Comparison of ENCODE assay signal across 1 cellular context in genomic region chr7:65927489-65928448, GRCh38.
TF ChIP-seq lines count a peak whose summit lies in the region.

No MANE protein-coding gene starts in this region.

TF ChIP-seq in K562, 482 proteins besides CTCF, POLR2A, EP300 and RAD21 (continued from another document):
- TF ChIP-seq PHF20 (IDR thresholded peaks at IDR 0.05; ENCODE audit: partially characterized antibody): no peak
- no peak for TF ChIP-seq CBX2 (IDR thresholded peaks at IDR 0.05; ENCODE audit: insufficient read depth, low read length, poor library complexity, severe bottlenecking)
- TF ChIP-seq ZNF140 (CRISPR knock-in tag; IDR thresholded peaks at IDR 0.05): no peak
- no peak for TF ChIP-seq POLR3G (IDR thresholded peaks at IDR 0.05; ENCODE audit: extremely low read depth, insufficient read length, insufficient replicate concordance)
- peak; percentile 95 for TF ChIP-seq CEBPB (tag; IDR thresholded peaks at IDR 0.05)
- no peak for TF ChIP-seq HNRNPL (IDR thresholded peaks at IDR 0.05; ENCODE audit: low read depth, low read length)
- TF ChIP-seq, protein P1, sequence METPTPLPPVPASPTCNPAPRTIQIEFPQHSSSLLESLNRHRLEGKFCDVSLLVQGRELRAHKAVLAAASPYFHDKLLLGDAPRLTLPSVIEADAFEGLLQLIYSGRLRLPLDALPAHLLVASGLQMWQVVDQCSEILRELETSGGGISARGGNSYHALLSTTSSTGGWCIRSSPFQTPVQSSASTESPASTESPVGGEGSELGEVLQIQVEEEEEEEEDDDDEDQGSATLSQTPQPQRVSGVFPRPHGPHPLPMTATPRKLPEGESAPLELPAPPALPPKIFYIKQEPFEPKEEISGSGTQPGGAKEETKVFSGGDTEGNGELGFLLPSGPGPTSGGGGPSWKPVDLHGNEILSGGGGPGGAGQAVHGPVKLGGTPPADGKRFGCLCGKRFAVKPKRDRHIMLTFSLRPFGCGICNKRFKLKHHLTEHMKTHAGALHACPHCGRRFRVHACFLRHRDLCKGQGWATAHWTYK (CRISPR knock-in tag; IDR thresholded peaks at IDR 0.05): 0 out of 2 replicates have a peak, but pooled peaks have one; percentile 45
- TF ChIP-seq, protein P2, sequence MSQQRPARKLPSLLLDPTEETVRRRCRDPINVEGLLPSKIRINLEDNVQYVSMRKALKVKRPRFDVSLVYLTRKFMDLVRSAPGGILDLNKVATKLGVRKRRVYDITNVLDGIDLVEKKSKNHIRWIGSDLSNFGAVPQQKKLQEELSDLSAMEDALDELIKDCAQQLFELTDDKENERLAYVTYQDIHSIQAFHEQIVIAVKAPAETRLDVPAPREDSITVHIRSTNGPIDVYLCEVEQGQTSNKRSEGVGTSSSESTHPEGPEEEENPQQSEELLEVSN (IDR thresholded peaks at IDR 0.05; ENCODE audit: borderline replicate concordance in 1 of 2, extremely low read depth in 1 of 2, insufficient read depth in 1 of 2, insufficient read length in 1 of 2, low read depth in 1 of 2, low read length in 1 of 2, poor library complexity in 1 of 2, severe bottlenecking in 1 of 2): no peak
- TF ChIP-seq SOX6 (IDR thresholded peaks at IDR 0.05): peak; percentile 58; the same call in 1 of the 2 replicates
- TF ChIP-seq, protein P3, sequence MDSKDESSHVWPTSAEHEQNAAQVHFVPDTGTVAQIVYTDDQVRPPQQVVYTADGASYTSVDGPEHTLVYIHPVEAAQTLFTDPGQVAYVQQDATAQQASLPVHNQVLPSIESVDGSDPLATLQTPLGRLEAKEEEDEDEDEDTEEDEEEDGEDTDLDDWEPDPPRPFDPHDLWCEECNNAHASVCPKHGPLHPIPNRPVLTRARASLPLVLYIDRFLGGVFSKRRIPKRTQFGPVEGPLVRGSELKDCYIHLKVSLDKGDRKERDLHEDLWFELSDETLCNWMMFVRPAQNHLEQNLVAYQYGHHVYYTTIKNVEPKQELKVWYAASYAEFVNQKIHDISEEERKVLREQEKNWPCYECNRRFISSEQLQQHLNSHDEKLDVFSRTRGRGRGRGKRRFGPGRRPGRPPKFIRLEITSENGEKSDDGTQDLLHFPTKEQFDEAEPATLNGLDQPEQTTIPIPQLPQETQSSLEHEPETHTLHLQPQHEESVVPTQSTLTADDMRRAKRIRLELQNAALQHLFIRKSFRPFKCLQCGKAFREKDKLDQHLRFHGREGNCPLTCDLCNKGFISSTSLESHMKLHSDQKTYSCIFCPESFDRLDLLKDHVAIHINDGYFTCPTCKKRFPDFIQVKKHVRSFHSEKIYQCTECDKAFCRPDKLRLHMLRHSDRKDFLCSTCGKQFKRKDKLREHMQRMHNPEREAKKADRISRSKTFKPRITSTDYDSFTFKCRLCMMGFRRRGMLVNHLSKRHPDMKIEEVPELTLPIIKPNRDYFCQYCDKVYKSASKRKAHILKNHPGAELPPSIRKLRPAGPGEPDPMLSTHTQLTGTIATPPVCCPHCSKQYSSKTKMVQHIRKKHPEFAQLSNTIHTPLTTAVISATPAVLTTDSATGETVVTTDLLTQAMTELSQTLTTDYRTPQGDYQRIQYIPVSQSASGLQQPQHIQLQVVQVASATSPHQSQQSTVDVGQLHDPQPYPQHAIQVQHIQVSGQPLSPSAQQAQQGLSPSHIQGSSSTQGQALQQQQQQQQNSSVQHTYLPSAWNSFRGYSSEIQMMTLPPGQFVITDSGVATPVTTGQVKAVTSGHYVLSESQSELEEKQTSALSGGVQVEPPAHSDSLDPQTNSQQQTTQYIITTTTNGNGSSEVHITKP (IDR thresholded peaks at IDR 0.05; ENCODE audit: partially characterized antibody): peak; percentile 53
- TF ChIP-seq, protein P4, sequence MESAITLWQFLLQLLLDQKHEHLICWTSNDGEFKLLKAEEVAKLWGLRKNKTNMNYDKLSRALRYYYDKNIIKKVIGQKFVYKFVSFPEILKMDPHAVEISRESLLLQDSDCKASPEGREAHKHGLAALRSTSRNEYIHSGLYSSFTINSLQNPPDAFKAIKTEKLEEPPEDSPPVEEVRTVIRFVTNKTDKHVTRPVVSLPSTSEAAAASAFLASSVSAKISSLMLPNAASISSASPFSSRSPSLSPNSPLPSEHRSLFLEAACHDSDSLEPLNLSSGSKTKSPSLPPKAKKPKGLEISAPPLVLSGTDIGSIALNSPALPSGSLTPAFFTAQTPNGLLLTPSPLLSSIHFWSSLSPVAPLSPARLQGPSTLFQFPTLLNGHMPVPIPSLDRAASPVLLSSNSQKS (CRISPR knock-in tag; IDR thresholded peaks at IDR 0.05): no peak
- TF ChIP-seq NFRKB (IDR thresholded peaks at IDR 0.05; ENCODE audit: low read depth): 0 out of 2 replicates have a peak, but pooled peaks have one; percentile 36
- no peak for TF ChIP-seq ZNF134 (CRISPR knock-in tag; conservative IDR thresholded peaks at IDR 0.05)
- TF ChIP-seq HMGN3 (IDR thresholded peaks at IDR 0.05; ENCODE audit: borderline replicate concordance, extremely low read depth, insufficient read length, low read depth, low read length): no peak
- TF ChIP-seq CREM (IDR thresholded peaks at IDR 0.05; ENCODE audit: low read depth): peak; percentile 76
- TF ChIP-seq TCF7 (IDR thresholded peaks at IDR 0.05; ENCODE audit: borderline replicate concordance): no peak
- no peak for TF ChIP-seq MBD2 (IDR thresholded peaks at IDR 0.05; ENCODE audit: borderline replicate concordance, low read depth)
- peak; percentile 87 for TF ChIP-seq ARID1B (IDR thresholded peaks at IDR 0.05)
- no peak for TF ChIP-seq CBX5 (IDR thresholded peaks at IDR 0.05; ENCODE audit: borderline replicate concordance, low read depth)
- no peak for TF ChIP-seq SREBF2 (CRISPR knock-in tag; IDR thresholded peaks at IDR 0.05)
- no peak for TF ChIP-seq ZNF699 (CRISPR knock-in tag; IDR thresholded peaks at IDR 0.05; ENCODE audit: insufficient replicate concordance)
- no peak for TF ChIP-seq MITF (IDR thresholded peaks at IDR 0.05)
- no peak for TF ChIP-seq ADNP (tag; IDR thresholded peaks at IDR 0.05)
- TF ChIP-seq ZBTB5 (IDR thresholded peaks at IDR 0.05): no peak
- no peak for TF ChIP-seq HNRNPK (IDR thresholded peaks at IDR 0.05; ENCODE audit: low read depth, low read length, poor library complexity, severe bottlenecking)
- TF ChIP-seq ZNF146 (CRISPR knock-in tag; IDR thresholded peaks at IDR 0.05; ENCODE audit: unreplicated experiment): no peak
- peak; percentile 52; the same call in 1 of the 2 replicates for TF ChIP-seq SUPT5H (IDR thresholded peaks at IDR 0.05)
- TF ChIP-seq SIN3A (IDR thresholded peaks at IDR 0.05; ENCODE audit: borderline replicate concordance in 2 of 2, control insufficient read depth in 1 of 2, low read depth in 2 of 2, low read length in 2 of 2): peak in 1 of 2 experiments; percentile 66; a peak in 1 of 4 replicates
- TF ChIP-seq, protein P5, sequence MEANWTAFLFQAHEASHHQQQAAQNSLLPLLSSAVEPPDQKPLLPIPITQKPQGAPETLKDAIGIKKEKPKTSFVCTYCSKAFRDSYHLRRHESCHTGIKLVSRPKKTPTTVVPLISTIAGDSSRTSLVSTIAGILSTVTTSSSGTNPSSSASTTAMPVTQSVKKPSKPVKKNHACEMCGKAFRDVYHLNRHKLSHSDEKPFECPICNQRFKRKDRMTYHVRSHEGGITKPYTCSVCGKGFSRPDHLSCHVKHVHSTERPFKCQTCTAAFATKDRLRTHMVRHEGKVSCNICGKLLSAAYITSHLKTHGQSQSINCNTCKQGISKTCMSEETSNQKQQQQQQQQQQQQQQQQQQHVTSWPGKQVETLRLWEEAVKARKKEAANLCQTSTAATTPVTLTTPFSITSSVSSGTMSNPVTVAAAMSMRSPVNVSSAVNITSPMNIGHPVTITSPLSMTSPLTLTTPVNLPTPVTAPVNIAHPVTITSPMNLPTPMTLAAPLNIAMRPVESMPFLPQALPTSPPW (CRISPR knock-in tag; IDR thresholded peaks at IDR 0.05): peak; percentile 87
- TF ChIP-seq RERE (CRISPR knock-in tag; IDR thresholded peaks at IDR 0.05; ENCODE audit: borderline replicate concordance): no peak
- TF ChIP-seq TBP (optimal IDR thresholded peaks at IDR 0.05; ENCODE audit: low read depth, low read length): peak; percentile 74
- peak; percentile 99 for TF ChIP-seq NFYB (IDR thresholded peaks at IDR 0.05; ENCODE audit: extremely low read depth, insufficient read length)
- peak; percentile 39 for TF ChIP-seq SMAD1 (IDR thresholded peaks at IDR 0.05; ENCODE audit: low read depth, low read length, partially characterized antibody)
- TF ChIP-seq YY1 (IDR thresholded peaks at IDR 0.05; ENCODE audit: borderline replicate concordance in 1 of 3, control insufficient read depth in 1 of 3, extremely low read depth in 1 of 3, insufficient read depth in 3 of 3, insufficient read length in 1 of 3, insufficient replicate concordance in 2 of 3, low read depth in 1 of 3, low read length in 2 of 3): peak in 2 of 3 experiments; percentile 13 to 51
- no peak for TF ChIP-seq ZNF780A (CRISPR knock-in tag; IDR thresholded peaks at IDR 0.05)
- TF ChIP-seq FOXK2 (conservative IDR thresholded peaks at IDR 0.05 in 1 of 2, IDR thresholded peaks at IDR 0.05 in 1 of 2; ENCODE audit: low read depth in 2 of 2): peak; percentile 97 to 99
- TF ChIP-seq NCOR1 (IDR thresholded peaks at IDR 0.05): peak; percentile 86
- no peak for TF ChIP-seq ZNF511 (CRISPR knock-in tag; IDR thresholded peaks at IDR 0.05)
- no peak for TF ChIP-seq ZBTB43 (CRISPR knock-in tag; IDR thresholded peaks at IDR 0.05)
- peak; percentile 70 for TF ChIP-seq ZBTB7A (IDR thresholded peaks at IDR 0.05; ENCODE audit: borderline replicate concordance, control insufficient read depth, low read depth, low read length)
- no peak for TF ChIP-seq ZNF239 (CRISPR knock-in tag; IDR thresholded peaks at IDR 0.05)
- TF ChIP-seq XRCC3 (IDR thresholded peaks at IDR 0.05): no peak
